Comparison of ENCODE assay signal across 1 cellular context in genomic region chr1:150537732-150538684, GRCh38.
A peak's percentile ranks its signal among the peaks of the same experiment; 100 is the strongest.
TF ChIP-seq lines count a peak whose summit lies in the region.

No MANE protein-coding gene starts in this region.

TF ChIP-seq in H1, 55 proteins besides CTCF, POLR2A, EP300 and RAD21:
- TF ChIP-seq KDM1A (IDR thresholded peaks at IDR 0.05; ENCODE audit: borderline replicate concordance, low read length) (peak; percentile 76; the same call in 1 of the 2 replicates), TEAD4 (IDR thresholded peaks at IDR 0.05; ENCODE audit: low read depth, low read length) (peak; percentile 71; the same call in 1 of the 2 replicates), JUN (IDR thresholded peaks at IDR 0.05; ENCODE audit: low read depth, low read length) (no peak), KDM5A (IDR thresholded peaks at IDR 0.05; ENCODE audit: low read length) (no peak)
